ENCODE assay signal across 8 cellular contexts in the genomic region with DNA sequence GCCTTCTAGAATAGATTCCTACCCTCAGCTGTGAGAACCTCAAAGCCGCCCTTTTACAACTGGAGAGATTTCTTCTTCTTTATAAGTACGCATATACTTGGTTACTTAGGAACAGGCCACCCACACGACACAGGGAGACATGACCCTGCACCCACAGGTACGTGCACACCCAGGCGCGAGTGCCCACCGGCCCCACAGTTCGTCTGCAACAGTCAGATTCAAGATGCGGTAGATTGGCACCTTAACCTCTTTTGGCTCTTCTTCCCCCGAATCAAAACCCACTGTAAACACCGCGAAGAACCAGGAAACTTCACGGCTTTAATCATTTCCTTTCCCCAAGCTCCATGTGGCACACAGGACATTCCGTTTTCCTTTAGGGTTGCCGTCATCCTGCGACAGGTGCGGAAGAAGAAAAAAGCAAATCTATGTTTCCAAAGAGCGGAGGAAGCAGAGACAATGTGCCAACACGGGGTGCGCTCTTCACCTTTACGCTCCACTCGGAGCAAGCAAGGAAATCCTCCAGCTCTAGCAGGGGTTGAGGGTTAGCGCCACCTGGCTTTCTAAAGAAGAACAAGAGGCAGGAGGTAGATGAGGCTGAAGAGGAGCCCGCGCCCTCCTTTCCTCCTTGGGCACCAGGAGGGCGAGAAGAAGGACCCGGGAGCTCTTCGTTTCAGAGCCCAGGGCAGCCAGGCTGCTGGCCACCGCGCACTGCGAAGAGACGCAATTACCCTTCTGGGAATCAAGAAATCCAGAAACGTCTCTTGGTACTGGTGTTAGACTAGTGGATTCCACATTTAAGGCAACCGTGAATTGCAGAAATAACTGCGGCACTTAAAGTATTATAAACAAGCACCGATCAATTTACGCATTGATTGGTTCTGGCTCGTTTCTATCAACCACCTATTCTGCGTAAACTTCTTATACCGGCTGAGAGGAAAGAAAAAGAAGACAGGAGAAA. TPM values are rescaled to one million over a fixed set of nuclear protein-coding genes. Genes with fewer than 3 reads are reported as not detected.
DNase-seq lines count a peak whose midpoint lies in the region; ATAC-seq and TF ChIP-seq lines count a peak whose summit lies in the region.

No MANE protein-coding gene starts in this region.

- peak; percentile 85 for TF ChIP-seq CTCF in GM10266 (IDR thresholded peaks at IDR 0.05; ENCODE audit: control insufficient read depth, insufficient read depth, low read depth, missing control alignments)
- TF ChIP-seq CTCF in GM23338 (conservative IDR thresholded peaks at IDR 0.05; ENCODE audit: low read depth in 2 of 2): peak; percentile 87 to 95
- peak; percentile 61 for TF ChIP-seq CTCF in MCF 10A (IDR thresholded peaks at IDR 0.05; ENCODE audit: unreplicated experiment)

- peaks cover 29% of the 10 kb centered on the region for H3K4me1 ChIP-seq in GM23338 (ENCODE audit: insufficient read depth)

- intact Hi-C loops in MCF 10A (cut with micrococcal nuclease): loop anchor here (1.0 to 2.0 kb wide), 2 partner anchors 74 to 175 kb away; no protein-coding TSS in a partner anchor

- H3K36me3 ChIP-seq in GM23338 (ENCODE audit: insufficient read depth): no peaks in the 10 kb centered on the region

- no TSS peak for BruUV-seq in MCF 10A (replicated peaks; lab: Mats Ljungman, UMichigan)

- POLR2A ChIA-PET in MCF 10A (lab: Yijun Ruan, JAX): interaction anchor here (1.0 to 1.1 kb wide), 2 partner anchors 74 to 175 kb away, joined by 3 read pairs; no protein-coding TSS in a partner anchor

- H3K4me3 ChIP-seq in GM23338: peak overlapping the region; percentile 50

- no peak overlapping the region for H3K27ac ChIP-seq in GM23338 (ENCODE audit: low read depth)

- peak; percentile 97 for ATAC-seq in GM23338

- 0 out of 2 replicates have a peak, but pooled peaks cover 4% of the 10 kb centered on the region for H3F3A ChIP-seq in GM23338 (replicated peaks; ENCODE audit: low read depth)

- H4K20me1 ChIP-seq in GM23338 (replicated peaks; ENCODE audit: insufficient read depth): no peaks in the 10 kb centered on the region

- CTCF ChIA-PET in MCF 10A (lab: Yijun Ruan, JAX): interaction anchor here (0.5 to 1.6 kb wide), 24 partner anchors 9 to 1535 kb away, joined by 3 to 11 read pairs (median 3); no protein-coding TSS in a partner anchor

- H3K4me1 Mint-ChIP-seq in GM23338 (peaks cover 24% of the 10 kb centered on the region), MCF 10A (ENCODE audit: insufficient read depth, unreplicated experiment) (peaks cover 8% of the 10 kb centered on the region)

- no peaks in the 10 kb centered on the region for H3K9me2 ChIP-seq in GM23338 (ENCODE audit: insufficient read depth)

- no peaks in the 10 kb centered on the region for H3K9me3 Mint-ChIP-seq in GM23338
- no peaks in the 10 kb centered on the region for H3K9me3 Mint-ChIP-seq in MCF 10A (ENCODE audit: unreplicated experiment)

- H3K27me3 Mint-ChIP-seq in GM23338 (ENCODE audit: insufficient read depth, low read depth, poor library complexity) (peaks cover 38% of the 10 kb centered on the region), MCF 10A (ENCODE audit: insufficient read depth, unreplicated experiment) (peaks cover 14% of the 10 kb centered on the region)

- H3K79me2 ChIP-seq in GM23338 (replicated peaks; ENCODE audit: insufficient read depth): no peaks in the 10 kb centered on the region

- H3K27me3 ChIP-seq in GM23338 (ENCODE audit: insufficient read depth): peaks cover 79% of the 10 kb centered on the region

- H3K4me2 ChIP-seq in GM23338: peak overlapping the region; percentile 76

- H3K36me3 Mint-ChIP-seq in GM23338 (ENCODE audit: low read depth) (no peaks in the 10 kb centered on the region), MCF 10A (ENCODE audit: insufficient read depth, unreplicated experiment) (no peaks in the 10 kb centered on the region)

- peak overlapping the region; percentile 79 for H3K4me3 Mint-ChIP-seq in GM23338
- H3K4me3 Mint-ChIP-seq in MCF 10A (ENCODE audit: unreplicated experiment): peak overlapping the region; percentile 67

- peak overlapping the region; percentile 84 for H2AFZ ChIP-seq in GM23338

- DNase-seq in GM10266 (ENCODE audit: extremely low spot score) (peak; percentile 80), GM23338 (ENCODE audit: low spot score) (peak; percentile 96), KBM-7 (peak; percentile 80), T-helper 1 cell (peak in 3 of 5 donors; percentile 35 to 77 (median 54)), MCF 10A (ENCODE audit: unreplicated experiment) (peak; percentile 76), iPS-NIHi7 (ENCODE audit: extremely low spot score) (peak; percentile 76), NCI-H1417 treated with DMSO at 0.1 percent for 48 hours (lab: John Stamatoyannopoulos, UW) (no peak)
- peak; percentile 26 to 49 (median 34) for DNase-seq in stimulated activated CD4-positive, alpha-beta T cell treated with anti-CD3 and anti-CD28 coated beads, Interleukin-12 subunit alpha, Interleukin-12 subunit beta, amount 100 ng/mL, for 48 hours (ENCODE audit: low read depth in 2 of 3, low spot score in 1 of 3)

- H3K27ac Mint-ChIP-seq in GM23338 (no peak overlapping the region), MCF 10A (ENCODE audit: low read depth, unreplicated experiment) (no peak overlapping the region)

- in situ Hi-C loops in KBM-7 (cut with MboI; ENCODE audit: low pct_unique_long_range_greater_than_20kb, low sequenced_read_pairs): no loop called here

TF ChIP-seq in GM23338, 12 proteins besides CTCF, POLR2A, EP300 and RAD21:
- TF ChIP-seq JUNB (IDR thresholded peaks at IDR 0.05; ENCODE audit: unreplicated experiment) (no peak), NANOG (IDR thresholded peaks at IDR 0.05; ENCODE audit: borderline replicate concordance) (no peak), EZH2 (IDR thresholded peaks at IDR 0.05; ENCODE audit: low read depth, unreplicated experiment) (peak; percentile 39), EZH2phosphoT487 (IDR thresholded peaks at IDR 0.05; ENCODE audit: unreplicated experiment) (no peak), STAT1 (IDR thresholded peaks at IDR 0.05; ENCODE audit: unreplicated experiment) (no peak), POLR2AphosphoS5 (IDR thresholded peaks at IDR 0.05; ENCODE audit: low read depth) (no peak), ZNF114 (CRISPR knock-in tag; IDR thresholded peaks at IDR 0.05) (no peak)

RNA-seq across cellular contexts. Expression of a gene that starts 35.7 kb away (rescaled TPM):
- not detected in 2 replicates for total RNA-seq in GM23338 (2014; rRNA removed; shearing (Covaris generic))
- 0.15 TPM in 1 of 2 replicates, not detected in the other for polyA plus RNA-seq in GM23338 (2016; fragmentation: Nextera tagmentation; extraction: Ambion mirVana)
- total RNA-seq in MCF 10A (2022): not detected in 2 replicates
